Comparison of ENCODE assay signal across 2 cellular contexts in genomic region chr9:117662651-117663050, GRCh38.
TF ChIP-seq lines count a peak whose summit lies in the region.

No MANE protein-coding gene starts in this region.

TF ChIP-seq in liver, 16 proteins besides CTCF, POLR2A, EP300 and RAD21 (continued from another document):
- TF ChIP-seq ATF3 (IDR thresholded peaks at IDR 0.05) (peak; percentile 21), HNF4G (IDR thresholded peaks at IDR 0.05) (peak; percentile 90), MAX (IDR thresholded peaks at IDR 0.05) (no peak), YY1 (IDR thresholded peaks at IDR 0.05) (no peak), RXRA (IDR thresholded peaks at IDR 0.05) (peak; percentile 99 to 100), FOXA2 (IDR thresholded peaks at IDR 0.05) (no peak), FOXA1 (IDR thresholded peaks at IDR 0.05) (no peak), JUND (IDR thresholded peaks at IDR 0.05) (peak; percentile 46 to 62), SP1 (IDR thresholded peaks at IDR 0.05) (peak; percentile 82), NR2F2 (IDR thresholded peaks at IDR 0.05) (peak; percentile 19)
- TF ChIP-seq, protein P1, sequence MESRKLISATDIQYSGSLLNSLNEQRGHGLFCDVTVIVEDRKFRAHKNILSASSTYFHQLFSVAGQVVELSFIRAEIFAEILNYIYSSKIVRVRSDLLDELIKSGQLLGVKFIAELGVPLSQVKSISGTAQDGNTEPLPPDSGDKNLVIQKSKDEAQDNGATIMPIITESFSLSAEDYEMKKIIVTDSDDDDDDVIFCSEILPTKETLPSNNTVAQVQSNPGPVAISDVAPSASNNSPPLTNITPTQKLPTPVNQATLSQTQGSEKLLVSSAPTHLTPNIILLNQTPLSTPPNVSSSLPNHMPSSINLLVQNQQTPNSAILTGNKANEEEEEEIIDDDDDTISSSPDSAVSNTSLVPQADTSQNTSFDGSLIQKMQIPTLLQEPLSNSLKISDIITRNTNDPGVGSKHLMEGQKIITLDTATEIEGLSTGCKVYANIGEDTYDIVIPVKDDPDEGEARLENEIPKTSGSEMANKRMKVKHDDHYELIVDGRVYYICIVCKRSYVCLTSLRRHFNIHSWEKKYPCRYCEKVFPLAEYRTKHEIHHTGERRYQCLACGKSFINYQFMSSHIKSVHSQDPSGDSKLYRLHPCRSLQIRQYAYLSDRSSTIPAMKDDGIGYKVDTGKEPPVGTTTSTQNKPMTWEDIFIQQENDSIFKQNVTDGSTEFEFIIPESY (IDR thresholded peaks at IDR 0.05), result peak; percentile 31
- TF ChIP-seq, protein P2, sequence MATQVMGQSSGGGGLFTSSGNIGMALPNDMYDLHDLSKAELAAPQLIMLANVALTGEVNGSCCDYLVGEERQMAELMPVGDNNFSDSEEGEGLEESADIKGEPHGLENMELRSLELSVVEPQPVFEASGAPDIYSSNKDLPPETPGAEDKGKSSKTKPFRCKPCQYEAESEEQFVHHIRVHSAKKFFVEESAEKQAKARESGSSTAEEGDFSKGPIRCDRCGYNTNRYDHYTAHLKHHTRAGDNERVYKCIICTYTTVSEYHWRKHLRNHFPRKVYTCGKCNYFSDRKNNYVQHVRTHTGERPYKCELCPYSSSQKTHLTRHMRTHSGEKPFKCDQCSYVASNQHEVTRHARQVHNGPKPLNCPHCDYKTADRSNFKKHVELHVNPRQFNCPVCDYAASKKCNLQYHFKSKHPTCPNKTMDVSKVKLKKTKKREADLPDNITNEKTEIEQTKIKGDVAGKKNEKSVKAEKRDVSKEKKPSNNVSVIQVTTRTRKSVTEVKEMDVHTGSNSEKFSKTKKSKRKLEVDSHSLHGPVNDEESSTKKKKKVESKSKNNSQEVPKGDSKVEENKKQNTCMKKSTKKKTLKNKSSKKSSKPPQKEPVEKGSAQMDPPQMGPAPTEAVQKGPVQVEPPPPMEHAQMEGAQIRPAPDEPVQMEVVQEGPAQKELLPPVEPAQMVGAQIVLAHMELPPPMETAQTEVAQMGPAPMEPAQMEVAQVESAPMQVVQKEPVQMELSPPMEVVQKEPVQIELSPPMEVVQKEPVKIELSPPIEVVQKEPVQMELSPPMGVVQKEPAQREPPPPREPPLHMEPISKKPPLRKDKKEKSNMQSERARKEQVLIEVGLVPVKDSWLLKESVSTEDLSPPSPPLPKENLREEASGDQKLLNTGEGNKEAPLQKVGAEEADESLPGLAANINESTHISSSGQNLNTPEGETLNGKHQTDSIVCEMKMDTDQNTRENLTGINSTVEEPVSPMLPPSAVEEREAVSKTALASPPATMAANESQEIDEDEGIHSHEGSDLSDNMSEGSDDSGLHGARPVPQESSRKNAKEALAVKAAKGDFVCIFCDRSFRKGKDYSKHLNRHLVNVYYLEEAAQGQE (IDR thresholded peaks at IDR 0.05), result no peak

TF ChIP-seq in HepG2, 621 proteins besides CTCF, POLR2A, EP300 and RAD21 (continued from another document):
- TF ChIP-seq, protein P3, sequence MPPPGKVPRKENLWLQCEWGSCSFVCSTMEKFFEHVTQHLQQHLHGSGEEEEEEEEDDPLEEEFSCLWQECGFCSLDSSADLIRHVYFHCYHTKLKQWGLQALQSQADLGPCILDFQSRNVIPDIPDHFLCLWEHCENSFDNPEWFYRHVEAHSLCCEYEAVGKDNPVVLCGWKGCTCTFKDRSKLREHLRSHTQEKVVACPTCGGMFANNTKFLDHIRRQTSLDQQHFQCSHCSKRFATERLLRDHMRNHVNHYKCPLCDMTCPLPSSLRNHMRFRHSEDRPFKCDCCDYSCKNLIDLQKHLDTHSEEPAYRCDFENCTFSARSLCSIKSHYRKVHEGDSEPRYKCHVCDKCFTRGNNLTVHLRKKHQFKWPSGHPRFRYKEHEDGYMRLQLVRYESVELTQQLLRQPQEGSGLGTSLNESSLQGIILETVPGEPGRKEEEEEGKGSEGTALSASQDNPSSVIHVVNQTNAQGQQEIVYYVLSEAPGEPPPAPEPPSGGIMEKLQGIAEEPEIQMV (CRISPR knock-in tag; IDR thresholded peaks at IDR 0.05; ENCODE audit: low read depth), result no peak
- TF ChIP-seq NFKBIZ (CRISPR knock-in tag; IDR thresholded peaks at IDR 0.05) (no peak), NCOA5 (CRISPR knock-in tag; IDR thresholded peaks at IDR 0.05) (no peak), ZNF557 (CRISPR knock-in tag; IDR thresholded peaks at IDR 0.05) (no peak), RBFOX2 (IDR thresholded peaks at IDR 0.05; ENCODE audit: low read depth, low read length) (no peak), RFX1 (IDR thresholded peaks at IDR 0.05) (no peak), ZNF567 (CRISPR knock-in tag; IDR thresholded peaks at IDR 0.05; ENCODE audit: borderline replicate concordance) (no peak), AKNA (CRISPR knock-in tag; IDR thresholded peaks at IDR 0.05; ENCODE audit: borderline replicate concordance) (no peak), KLF15 (CRISPR knock-in tag; IDR thresholded peaks at IDR 0.05; ENCODE audit: borderline replicate concordance) (no peak), ZNF550 (CRISPR knock-in tag; IDR thresholded peaks at IDR 0.05; ENCODE audit: borderline replicate concordance) (no peak), CEBPZ (IDR thresholded peaks at IDR 0.05; ENCODE audit: low read length) (no peak)
